In the genomic region with DNA sequence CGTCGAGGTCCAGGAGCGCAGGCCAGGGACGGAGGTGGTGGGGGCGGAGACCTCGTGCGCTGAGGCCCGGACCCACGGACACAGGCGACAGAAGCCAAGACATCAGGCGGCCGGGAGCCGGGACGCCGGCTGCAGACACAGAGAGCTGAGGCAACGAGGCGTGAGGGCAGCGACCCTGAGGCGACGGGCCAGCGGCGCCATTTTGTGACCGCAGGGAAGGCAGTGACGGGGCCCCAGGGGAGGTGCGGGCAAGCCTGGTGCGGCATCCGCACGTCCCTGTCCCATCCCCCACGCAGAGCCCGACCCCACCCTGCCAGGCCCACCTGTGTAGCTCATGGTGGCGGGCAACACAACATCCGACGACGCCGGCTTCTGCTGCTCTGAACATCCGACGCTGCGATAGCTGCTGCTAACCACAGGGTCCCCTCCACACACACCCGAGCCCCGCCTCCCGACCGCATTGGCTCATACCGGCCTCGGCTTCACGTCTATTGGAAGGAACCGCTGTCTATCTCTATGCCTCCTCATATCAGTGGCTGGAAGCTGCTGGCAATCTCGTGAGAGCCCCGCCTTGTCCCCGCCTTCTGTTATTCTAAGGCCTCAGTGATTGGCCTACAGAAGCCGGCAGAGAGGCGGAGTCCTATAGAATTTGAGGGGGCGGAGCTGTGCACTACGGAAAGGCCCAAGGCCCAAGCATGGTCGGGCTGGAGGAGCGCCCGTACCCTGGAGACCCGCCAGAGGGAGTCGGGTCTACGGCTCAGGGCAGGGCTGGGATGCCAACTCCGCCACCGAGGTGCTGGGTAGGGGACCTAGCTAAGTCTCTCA, we compare ENCODE assay signal across 2 cellular contexts.
TF ChIP-seq lines count a peak whose summit lies in the region.

A gene with protein sequence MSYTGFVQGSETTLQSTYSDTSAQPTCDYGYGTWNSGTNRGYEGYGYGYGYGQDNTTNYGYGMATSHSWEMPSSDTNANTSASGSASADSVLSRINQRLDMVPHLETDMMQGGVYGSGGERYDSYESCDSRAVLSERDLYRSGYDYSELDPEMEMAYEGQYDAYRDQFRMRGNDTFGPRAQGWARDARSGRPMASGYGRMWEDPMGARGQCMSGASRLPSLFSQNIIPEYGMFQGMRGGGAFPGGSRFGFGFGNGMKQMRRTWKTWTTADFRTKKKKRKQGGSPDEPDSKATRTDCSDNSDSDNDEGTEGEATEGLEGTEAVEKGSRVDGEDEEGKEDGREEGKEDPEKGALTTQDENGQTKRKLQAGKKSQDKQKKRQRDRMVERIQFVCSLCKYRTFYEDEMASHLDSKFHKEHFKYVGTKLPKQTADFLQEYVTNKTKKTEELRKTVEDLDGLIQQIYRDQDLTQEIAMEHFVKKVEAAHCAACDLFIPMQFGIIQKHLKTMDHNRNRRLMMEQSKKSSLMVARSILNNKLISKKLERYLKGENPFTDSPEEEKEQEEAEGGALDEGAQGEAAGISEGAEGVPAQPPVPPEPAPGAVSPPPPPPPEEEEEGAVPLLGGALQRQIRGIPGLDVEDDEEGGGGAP (minus strand): TSS at position 401 of the 825 bp plus-strand sequence. CDS start 65 bp downstream, at position 336.

TF ChIP-seq in HCT116, 20 proteins besides CTCF, POLR2A, EP300 and RAD21 (continued from another document):
- TF ChIP-seq TCF7L2 (IDR thresholded peaks at IDR 0.05; ENCODE audit: borderline replicate concordance, extremely low read depth, insufficient read depth, insufficient read length) (peak; percentile 31), SP1 (IDR thresholded peaks at IDR 0.05; ENCODE audit: low read depth) (peak; percentile 100), YY1 (IDR thresholded peaks at IDR 0.05; ENCODE audit: extremely low read depth, insufficient replicate concordance, low read depth, low read length) (peak; percentile 29), EZH2phosphoT487 (IDR thresholded peaks at IDR 0.05; ENCODE audit: borderline replicate concordance) (no peak), POLR2AphosphoS5 (IDR thresholded peaks at IDR 0.05; ENCODE audit: low read depth, low read length) (peak; percentile 87), CBX3 (IDR thresholded peaks at IDR 0.05; ENCODE audit: low read depth) (no peak), EGR1 (IDR thresholded peaks at IDR 0.05; ENCODE audit: low read depth) (peak; percentile 90)
- TF ChIP-seq, protein P1, sequence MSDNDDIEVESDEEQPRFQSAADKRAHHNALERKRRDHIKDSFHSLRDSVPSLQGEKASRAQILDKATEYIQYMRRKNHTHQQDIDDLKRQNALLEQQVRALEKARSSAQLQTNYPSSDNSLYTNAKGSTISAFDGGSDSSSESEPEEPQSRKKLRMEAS (IDR thresholded peaks at IDR 0.05) = peak; percentile 74; the same call in 1 of the 2 replicates
- TF ChIP-seq, protein P2, sequence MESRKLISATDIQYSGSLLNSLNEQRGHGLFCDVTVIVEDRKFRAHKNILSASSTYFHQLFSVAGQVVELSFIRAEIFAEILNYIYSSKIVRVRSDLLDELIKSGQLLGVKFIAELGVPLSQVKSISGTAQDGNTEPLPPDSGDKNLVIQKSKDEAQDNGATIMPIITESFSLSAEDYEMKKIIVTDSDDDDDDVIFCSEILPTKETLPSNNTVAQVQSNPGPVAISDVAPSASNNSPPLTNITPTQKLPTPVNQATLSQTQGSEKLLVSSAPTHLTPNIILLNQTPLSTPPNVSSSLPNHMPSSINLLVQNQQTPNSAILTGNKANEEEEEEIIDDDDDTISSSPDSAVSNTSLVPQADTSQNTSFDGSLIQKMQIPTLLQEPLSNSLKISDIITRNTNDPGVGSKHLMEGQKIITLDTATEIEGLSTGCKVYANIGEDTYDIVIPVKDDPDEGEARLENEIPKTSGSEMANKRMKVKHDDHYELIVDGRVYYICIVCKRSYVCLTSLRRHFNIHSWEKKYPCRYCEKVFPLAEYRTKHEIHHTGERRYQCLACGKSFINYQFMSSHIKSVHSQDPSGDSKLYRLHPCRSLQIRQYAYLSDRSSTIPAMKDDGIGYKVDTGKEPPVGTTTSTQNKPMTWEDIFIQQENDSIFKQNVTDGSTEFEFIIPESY (IDR thresholded peaks at IDR 0.05; ENCODE audit: extremely low read depth, insufficient replicate concordance, low read length) = peak; percentile 54

TF ChIP-seq in neural cell, 6 proteins besides CTCF, POLR2A, EP300 and RAD21 (continued from another document):
- TF ChIP-seq, protein P3, sequence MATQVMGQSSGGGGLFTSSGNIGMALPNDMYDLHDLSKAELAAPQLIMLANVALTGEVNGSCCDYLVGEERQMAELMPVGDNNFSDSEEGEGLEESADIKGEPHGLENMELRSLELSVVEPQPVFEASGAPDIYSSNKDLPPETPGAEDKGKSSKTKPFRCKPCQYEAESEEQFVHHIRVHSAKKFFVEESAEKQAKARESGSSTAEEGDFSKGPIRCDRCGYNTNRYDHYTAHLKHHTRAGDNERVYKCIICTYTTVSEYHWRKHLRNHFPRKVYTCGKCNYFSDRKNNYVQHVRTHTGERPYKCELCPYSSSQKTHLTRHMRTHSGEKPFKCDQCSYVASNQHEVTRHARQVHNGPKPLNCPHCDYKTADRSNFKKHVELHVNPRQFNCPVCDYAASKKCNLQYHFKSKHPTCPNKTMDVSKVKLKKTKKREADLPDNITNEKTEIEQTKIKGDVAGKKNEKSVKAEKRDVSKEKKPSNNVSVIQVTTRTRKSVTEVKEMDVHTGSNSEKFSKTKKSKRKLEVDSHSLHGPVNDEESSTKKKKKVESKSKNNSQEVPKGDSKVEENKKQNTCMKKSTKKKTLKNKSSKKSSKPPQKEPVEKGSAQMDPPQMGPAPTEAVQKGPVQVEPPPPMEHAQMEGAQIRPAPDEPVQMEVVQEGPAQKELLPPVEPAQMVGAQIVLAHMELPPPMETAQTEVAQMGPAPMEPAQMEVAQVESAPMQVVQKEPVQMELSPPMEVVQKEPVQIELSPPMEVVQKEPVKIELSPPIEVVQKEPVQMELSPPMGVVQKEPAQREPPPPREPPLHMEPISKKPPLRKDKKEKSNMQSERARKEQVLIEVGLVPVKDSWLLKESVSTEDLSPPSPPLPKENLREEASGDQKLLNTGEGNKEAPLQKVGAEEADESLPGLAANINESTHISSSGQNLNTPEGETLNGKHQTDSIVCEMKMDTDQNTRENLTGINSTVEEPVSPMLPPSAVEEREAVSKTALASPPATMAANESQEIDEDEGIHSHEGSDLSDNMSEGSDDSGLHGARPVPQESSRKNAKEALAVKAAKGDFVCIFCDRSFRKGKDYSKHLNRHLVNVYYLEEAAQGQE (IDR thresholded peaks at IDR 0.05; ENCODE audit: borderline replicate concordance) = peak; percentile 80
- TF ChIP-seq SMC3 (conservative IDR thresholded peaks at IDR 0.05; ENCODE audit: poor library complexity) = peak; percentile 83
- TF ChIP-seq MXI1 (conservative IDR thresholded peaks at IDR 0.05; ENCODE audit: poor library complexity, severe bottlenecking) = peak; percentile 87
TF ChIP-seq in neural cell: peak in this region for 4.
